In genomic region chr11:102449651-102450570, GRCh38 we compare ENCODE assay signal across 1 cellular context.
TF ChIP-seq lines count a peak whose summit lies in the region.

No MANE protein-coding gene starts in this region.

TF ChIP-seq in HepG2, 621 proteins besides CTCF, POLR2A, EP300 and RAD21 (continues in another document):
- TF ChIP-seq SIN3B (IDR thresholded peaks at IDR 0.05; ENCODE audit: low read length) (no peak), ZBTB34 (CRISPR knock-in tag; IDR thresholded peaks at IDR 0.05) (no peak), EEA1 (CRISPR knock-in tag; IDR thresholded peaks at IDR 0.05; ENCODE audit: borderline replicate concordance) (no peak), MNT (IDR thresholded peaks at IDR 0.05) (no peak), HNRNPK (IDR thresholded peaks at IDR 0.05; ENCODE audit: low read depth, low read length, poor library complexity, severe bottlenecking) (peak; percentile 25), GPN1 (CRISPR knock-in tag; IDR thresholded peaks at IDR 0.05; ENCODE audit: borderline replicate concordance) (no peak), NR2F2 (IDR thresholded peaks at IDR 0.05; ENCODE audit: borderline replicate concordance, low read depth) (no peak), POLR2G (IDR thresholded peaks at IDR 0.05; ENCODE audit: low read depth, low read length) (peak; percentile 45; the same call in 1 of the 2 replicates), ELF4 (CRISPR knock-in tag; IDR thresholded peaks at IDR 0.05; ENCODE audit: borderline replicate concordance) (no peak), ZNF746 (CRISPR knock-in tag; IDR thresholded peaks at IDR 0.05) (no peak), MBD4 (IDR thresholded peaks at IDR 0.05; ENCODE audit: borderline replicate concordance, low read length) (no peak), SOX13 (IDR thresholded peaks at IDR 0.05) (no peak), SOX13 (CRISPR knock-in tag; conservative IDR thresholded peaks at IDR 0.05 in 1 of 2, IDR thresholded peaks at IDR 0.05 in 1 of 2) (peak in 1 of 2 experiments; percentile 76; a peak in 2 of 4 replicates), NFRKB (IDR thresholded peaks at IDR 0.05) (no peak), WIZ (CRISPR knock-in tag; IDR thresholded peaks at IDR 0.05) (no peak), TFE3 (CRISPR knock-in tag; IDR thresholded peaks at IDR 0.05) (no peak), ZNF431 (CRISPR knock-in tag; IDR thresholded peaks at IDR 0.05; ENCODE audit: borderline replicate concordance, low read depth) (no peak), TSC22D2 (CRISPR knock-in tag; IDR thresholded peaks at IDR 0.05; ENCODE audit: borderline replicate concordance) (no peak), ZNF7 (CRISPR knock-in tag; IDR thresholded peaks at IDR 0.05) (no peak), MIER2 (CRISPR knock-in tag; IDR thresholded peaks at IDR 0.05) (no peak), KDM5B (CRISPR knock-in tag; IDR thresholded peaks at IDR 0.05; ENCODE audit: borderline replicate concordance) (no peak), SMAD9 (CRISPR knock-in tag; IDR thresholded peaks at IDR 0.05) (no peak), ISX (CRISPR knock-in tag; conservative IDR thresholded peaks at IDR 0.05) (no peak), ZNF556 (CRISPR knock-in tag; IDR thresholded peaks at IDR 0.05; ENCODE audit: borderline replicate concordance) (no peak), RORA (CRISPR knock-in tag; IDR thresholded peaks at IDR 0.05) (no peak), ARNTL (CRISPR knock-in tag; IDR thresholded peaks at IDR 0.05) (no peak), ZNF572 (CRISPR knock-in tag; IDR thresholded peaks at IDR 0.05) (no peak), ZEB1 (IDR thresholded peaks at IDR 0.05; ENCODE audit: insufficient replicate concordance, low read depth) (no peak), KLF6 (CRISPR knock-in tag; IDR thresholded peaks at IDR 0.05) (no peak), SRF (IDR thresholded peaks at IDR 0.05; ENCODE audit: low read depth, low read length) (no peak), YEATS2 (CRISPR knock-in tag; IDR thresholded peaks at IDR 0.05; ENCODE audit: borderline replicate concordance) (no peak), GTF3A (CRISPR knock-in tag; conservative IDR thresholded peaks at IDR 0.05) (no peak), NAIF1 (CRISPR knock-in tag; IDR thresholded peaks at IDR 0.05; ENCODE audit: borderline replicate concordance) (no peak), ERF (CRISPR knock-in tag; IDR thresholded peaks at IDR 0.05) (no peak), ZNF407 (CRISPR knock-in tag; IDR thresholded peaks at IDR 0.05; ENCODE audit: not compliant biosample characterization) (no peak), NFYB (CRISPR knock-in tag; IDR thresholded peaks at IDR 0.05) (no peak), ZNF777 (CRISPR knock-in tag; IDR thresholded peaks at IDR 0.05) (no peak), YY1 (IDR thresholded peaks at IDR 0.05; ENCODE audit: insufficient read depth, insufficient replicate concordance, low read depth, low read length) (no peak), HMGXB4 (CRISPR knock-in tag; IDR thresholded peaks at IDR 0.05; ENCODE audit: borderline replicate concordance in 1 of 2, low read depth in 1 of 2) (0 out of 4 replicates have a peak, but pooled peaks of 1 of the 2 experiments have one; percentile 15), ZHX1 (CRISPR knock-in tag; IDR thresholded peaks at IDR 0.05; ENCODE audit: low read depth) (no peak), MEIS1 (CRISPR knock-in tag; IDR thresholded peaks at IDR 0.05; ENCODE audit: borderline replicate concordance) (no peak), ZNF660 (CRISPR knock-in tag; IDR thresholded peaks at IDR 0.05; ENCODE audit: borderline replicate concordance, low read depth) (no peak), REPIN1 (CRISPR knock-in tag; IDR thresholded peaks at IDR 0.05; ENCODE audit: borderline replicate concordance, low read depth) (no peak), SAP130 (CRISPR knock-in tag; IDR thresholded peaks at IDR 0.05; ENCODE audit: low read depth) (peak; percentile 28; the same call in 1 of the 2 replicates), PRPF4 (IDR thresholded peaks at IDR 0.05; ENCODE audit: low read depth, low read length, poor library complexity, severe bottlenecking) (no peak), CC2D1A (CRISPR knock-in tag; IDR thresholded peaks at IDR 0.05) (no peak)
